In genomic region chr10:12348870-12349627, GRCh38 we compare ENCODE assay signal across 8 cellular contexts. TPM values are rescaled to one million over a fixed set of nuclear protein-coding genes. Genes with fewer than 3 reads are reported as not detected.
DNase-seq lines count a peak whose midpoint lies in the region; ATAC-seq and TF ChIP-seq lines count a peak whose summit lies in the region.

Gene CAMK1D (plus strand): TSS chr10:12349547.

- peak within 1 kb of the TSS; percentile 95 to 96 (median 96) for H3K4me3 Mint-ChIP-seq in nephron
- peak within 1 kb of the TSS; percentile 97 to 98 for H3K4me3 Mint-ChIP-seq in stimulated activated naive CD8-positive, alpha-beta T cell treated with anti-CD3 and anti-CD28 coated beads, Interleukin-15, amount 100 ng/mL, for 72 hours

- no peaks in the 10 kb centered on the region for H3K36me3 ChIP-seq in PC-9 (ENCODE audit: low read depth)

- H3F3A ChIP-seq in PC-9 (ENCODE audit: insufficient read depth, low read depth) = peaks cover 19% of the 10 kb centered on the region; the same call in 1 of the 2 replicates

- H3K4me2 ChIP-seq in PC-9 = peak within 1 kb of the TSS; percentile 94

- H3K79me2 ChIP-seq in PC-9 (ENCODE audit: low read depth) = peaks cover 39% of the 10 kb centered on the region

- peaks cover 20% of the 10 kb centered on the region for H3K4me1 Mint-ChIP-seq in nephron
- H3K4me1 Mint-ChIP-seq in stimulated activated naive CD8-positive, alpha-beta T cell treated with anti-CD3 and anti-CD28 coated beads, Interleukin-15, amount 100 ng/mL, for 72 hours = peaks cover 48% of the 10 kb centered on the region

- TF ChIP-seq CTCF in PC-9 (conservative IDR thresholded peaks at IDR 0.05) = no peak
- peak in 1 of 3 experiments; percentile 33 for TF ChIP-seq CTCF in nephron (IDR thresholded peaks at IDR 0.05; ENCODE audit: unreplicated experiment in 3 of 3)

- peaks cover 48% of the 10 kb centered on the region for H3K27me3 Mint-ChIP-seq in nephron (ENCODE audit: low read depth)
- H3K27me3 Mint-ChIP-seq in stimulated activated naive CD8-positive, alpha-beta T cell treated with anti-CD3 and anti-CD28 coated beads, Interleukin-15, amount 100 ng/mL, for 72 hours = peaks cover 16% of the 10 kb centered on the region

- POLR2A ChIA-PET in PC-9 (lab: Charles Lee; ENCODE audit: unreplicated experiment) = interaction anchor here (0.6 to 0.7 kb wide), 2 partner anchors 48 to 257 kb away, joined by 4 to 8 read pairs; no protein-coding TSS in a partner anchor

- no peaks in the 10 kb centered on the region for H3K9me2 ChIP-seq in PC-9 (ENCODE audit: insufficient read depth)

- H3K27ac ChIP-seq in PC-9 = 0 out of 2 replicates have a peak within 1 kb of the TSS, but pooled peaks have one; percentile 1

- CTCF ChIA-PET in PC-9 (lab: Charles Lee) = interaction anchor here (0.6 to 0.7 kb wide), 3 partner anchors 12 to 36 kb away, joined by 4 to 9 read pairs (median 4); no protein-coding TSS in a partner anchor

- peak; percentile 55 for ATAC-seq in HG03432 (IDR thresholded peaks at IDR 0.05; ENCODE audit: unreplicated experiment)
- ATAC-seq in stimulated activated naive CD8-positive, alpha-beta T cell treated with anti-CD3 and anti-CD28 coated beads, Interleukin-15, amount 100 ng/mL, for 72 hours = peak; percentile 78

- no peaks in the 10 kb centered on the region for H3K9me3 Mint-ChIP-seq in nephron
- H3K9me3 Mint-ChIP-seq in stimulated activated naive CD8-positive, alpha-beta T cell treated with anti-CD3 and anti-CD28 coated beads, Interleukin-15, amount 100 ng/mL, for 72 hours = no peaks in the 10 kb centered on the region

- BruUV-seq in PC-9 (replicated peaks; lab: Mats Ljungman, UMichigan) = no TSS peak

- H3K36me3 Mint-ChIP-seq in nephron (ENCODE audit: low read depth) = no peaks in the 10 kb centered on the region

- H2AFZ ChIP-seq in PC-9 = peak within 1 kb of the TSS; percentile 71

- H3K4me3 ChIP-seq in PC-9 = peak within 1 kb of the TSS; percentile 90

- H3K27ac Mint-ChIP-seq in nephron = peak within 1 kb of the TSS; percentile 54 to 82 (median 79)
- peak within 1 kb of the TSS; percentile 97 to 98 for H3K27ac Mint-ChIP-seq in stimulated activated naive CD8-positive, alpha-beta T cell treated with anti-CD3 and anti-CD28 coated beads, Interleukin-15, amount 100 ng/mL, for 72 hours

- H3K27me3 ChIP-seq in PC-9 (ENCODE audit: insufficient read depth, low read depth) = no peaks in the 10 kb centered on the region

- H3K9me3 ChIP-seq in PC-9 (ENCODE audit: insufficient read depth, low read depth) = no peaks in the 10 kb centered on the region

- peaks cover 22% of the 10 kb centered on the region for H3K4me1 ChIP-seq in PC-9 (replicated peaks; ENCODE audit: insufficient read depth)

- intact Hi-C loops in PC-9 (cut with micrococcal nuclease; ENCODE audit: unreplicated experiment) = loop anchor here (1.0 to 10.0 kb wide), 3 partner anchors 16 to 306 kb away; no protein-coding TSS in a partner anchor

- DNase-seq in C1 segment of cervical spinal cord (lab: John Stamatoyannopoulos, UW) = peak in 13 of 14 donors; percentile 22 to 87 (median 63)
- peak; percentile 79 for DNase-seq in GM19238 (ENCODE audit: insufficient read length, low spot score)
- DNase-seq in PC-9 = peak; percentile 46 to 70
- DNase-seq in activated T-helper 1 cell treated with anti-CD3 and anti-CD28 coated beads, Interleukin-2, amount 50 U/mL, for 16 hours (ENCODE audit: low read depth in 1 of 2, low spot score in 1 of 2) = peak; percentile 81 to 82
- DNase-seq in fibroblast of peridontal ligament (ENCODE audit: extremely low read depth) = peak; percentile 49
- DNase-seq in stimulated activated naive CD8-positive, alpha-beta T cell treated with anti-CD3 and anti-CD28 coated beads, Interleukin-15, amount 100 ng/mL, for 72 hours = peak; percentile 86 to 91

- H4K20me1 ChIP-seq in PC-9 (ENCODE audit: insufficient read depth) = no peaks in the 10 kb centered on the region; the same call in 1 of the 2 replicates

RNA-seq across cellular contexts. Expression of gene CAMK1D, which starts in this region (rescaled TPM):
- 6.0 and 8.8 TPM in 2 replicates for total RNA-seq in PC-9 (2021)

Comparison
In these comparisons a context has a peak if more than half of its experiments do, and no peak if none do; other contexts are left out.
1. Peak in every context shown above with its lines: DNase-seq, ATAC-seq, H3K4me3 ChIP-seq and H3K27ac ChIP-seq.